10 cellular contexts compared by ENCODE assay signal in genomic region chr6:5401845-5402738, GRCh38.
DNase-seq lines count a peak whose midpoint lies in the region; ATAC-seq and TF ChIP-seq lines count a peak whose summit lies in the region.
"Had no signal": no experiment of that assay in that cellular context is flagged by ENCODE, and none has a peak within 500 bp of the region (broad histone marks: within the 10 kb centered on the region; RNA-seq: fewer than 3 reads in every experiment).

No MANE protein-coding gene starts in this region.

- no peak overlapping the region for H3K27ac ChIP-seq in H9 (ENCODE audit: insufficient read length, low read depth, low read length)

- H3K4me1 Mint-ChIP-seq in H9: peaks cover 0 to 9% of the 10 kb centered on the region in 2 experiments; a peak in 1 of 4 replicates

- no peak overlapping the region for H3K4ac ChIP-seq in H9 (ENCODE audit: low read depth, low read length)

- DNase-seq in AML-193 (lab: John Stamatoyannopoulos, UW): peak; percentile 71 to 79
- no peak for DNase-seq in H9
- DNase-seq in SK-N-DZ (ENCODE audit: low spot score): peak; percentile 12
- peak in 1 of 2 donors; percentile 41 for DNase-seq in foreskin fibroblast
- DNase-seq in activated CD4-positive, alpha-beta T cell treated with anti-CD3 and anti-CD28 coated beads, Interleukin-2, amount 50 U/mL, for 48 hours: no peak
- DNase-seq in posterior vena cava (ENCODE audit: low spot score): no peak
- DNase-seq in AG08396 (ENCODE audit: low spot score): no peak
- DNase-seq: NCI-H187 treated with DMSO at 0.1 percent for 48 hours had no signal

- no peak overlapping the region for H3K56ac ChIP-seq in H9 (ENCODE audit: insufficient read length, low read depth, low read length)

- peaks cover 6% of the 10 kb centered on the region in 2 experiments for H3K9me3 Mint-ChIP-seq in H9

- no peaks in the 10 kb centered on the region for H3K27me3 ChIP-seq in H9 (ENCODE audit: insufficient read depth, low read length)

- no peaks in the 10 kb centered on the region for H3K79me1 ChIP-seq in H9 (ENCODE audit: insufficient read depth, low read depth, low read length, poor library complexity, severe bottlenecking)

- no peaks in the 10 kb centered on the region for H3K79me2 ChIP-seq in H9 (ENCODE audit: insufficient read depth, low read length)

- no peak overlapping the region for H2AK5ac ChIP-seq in H9 (ENCODE audit: insufficient read length, low read length)

- H2BK120ac ChIP-seq in H9 (ENCODE audit: low read depth, low read length, poor library complexity, severe bottlenecking): no peak overlapping the region

- WGBS in H9 (ENCODE audit: extremely low coverage, insufficient read length, low lambda C conversion rate): no CpG with 5 or more reads among the region's 4 CpGs

- H3K4me3 Mint-ChIP-seq in H9: no peak overlapping the region

- TF ChIP-seq CTCF in H9 (conservative IDR thresholded peaks at IDR 0.05) (peak; percentile 76), foreskin fibroblast (IDR thresholded peaks at IDR 0.05; ENCODE audit: low read depth, low read length) (peak; percentile 17)

- H3K9me3 ChIP-seq in H9 (ENCODE audit: control insufficient read depth, low read depth, low read length): no peaks in the 10 kb centered on the region

- H3K36me3 Mint-ChIP-seq in H9 (ENCODE audit: insufficient read depth in 1 of 3, low read depth in 3 of 3): peaks cover 0 to 6% (median 5%) of the 10 kb centered on the region in 3 experiments; a peak in 5 of 7 replicates
- H3K36me3 Mint-ChIP-seq: activated naive CD4-positive, alpha-beta T cell treated with anti-CD3 and anti-CD28 coated beads, Interleukin-2, amount 50 U/mL, for 72 hours had no signal

- no peak overlapping the region for H3K4me2 ChIP-seq in H9 (ENCODE audit: insufficient read depth, insufficient read length, low read length)

- no peak overlapping the region for H3K14ac ChIP-seq in H9 (ENCODE audit: insufficient read depth, low read length)

- no peak overlapping the region for H3K23ac ChIP-seq in H9 (ENCODE audit: insufficient read length, low read depth, low read length)

- H3K4me1 ChIP-seq in H9 (ENCODE audit: insufficient read depth, low read length): no peaks in the 10 kb centered on the region

- H2BK5ac ChIP-seq in H9 (ENCODE audit: insufficient read length, low read length): no peak overlapping the region

- no peaks in the 10 kb centered on the region for H3K27me3 Mint-ChIP-seq in H9 (ENCODE audit: low read depth)

- intact Hi-C loops in posterior vena cava (cut with DNase I): no loop called here

- H3K23me2 ChIP-seq in H9 (ENCODE audit: insufficient read length, low read depth, low read length, poor library complexity, severe bottlenecking): no peaks in the 10 kb centered on the region

- H3K27ac Mint-ChIP-seq in H9: no peak overlapping the region
- H3K27ac Mint-ChIP-seq: activated naive CD4-positive, alpha-beta T cell treated with anti-CD3 and anti-CD28 coated beads, Interleukin-2, amount 50 U/mL, for 72 hours had no signal

- H3K4me3 ChIP-seq in foreskin fibroblast (ENCODE audit: low read depth in 1 of 2, low read length in 2 of 2): no peak overlapping the region

- ATAC-seq in GM18907 (IDR thresholded peaks at IDR 0.05; ENCODE audit: unreplicated experiment): no peak
- ATAC-seq: activated naive CD4-positive, alpha-beta T cell treated with anti-CD3 and anti-CD28 coated beads, Interleukin-2, amount 50 U/mL, for 72 hours had no signal

- no peak overlapping the region for H4K91ac ChIP-seq in H9 (ENCODE audit: insufficient read length, low read depth, low read length)

- no peak overlapping the region for H2BK15ac ChIP-seq in H9 (ENCODE audit: low read depth, low read length)

- no peak overlapping the region for H3T11ph ChIP-seq in H9 (ENCODE audit: low read length)

- H3K9ac ChIP-seq in H9 (ENCODE audit: extremely low read depth, insufficient read length, low read length): no peak overlapping the region

- no peak overlapping the region for H2AFZ ChIP-seq in H9 (ENCODE audit: low read length)

- H4K20me1 ChIP-seq in H9 (ENCODE audit: control insufficient read depth, insufficient read depth, insufficient read length): no peaks in the 10 kb centered on the region

- no peak overlapping the region for H3K18ac ChIP-seq in H9 (ENCODE audit: insufficient read length, low read depth, low read length)

- H2BK12ac ChIP-seq in H9 (ENCODE audit: insufficient read length, low read depth, low read length): no peak overlapping the region

- no peak overlapping the region for H4K5ac ChIP-seq in H9 (ENCODE audit: insufficient read length, low read depth, low read length)

- no peak overlapping the region for H2BK20ac ChIP-seq in H9 (ENCODE audit: low read depth, low read length, poor library complexity, severe bottlenecking)

- H4K8ac ChIP-seq in H9 (replicated peaks; ENCODE audit: insufficient read length, low read depth, low read length): no peak overlapping the region

Comparison
In these comparisons a context has a peak if more than half of its experiments do, and no peak if none do; other contexts are left out.
1. DNase-seq: peak in AML-193 (2 of 2) and SK-N-DZ (single experiment); none in H9 (single experiment), activated CD4-positive, alpha-beta T cell treated with anti-CD3 and anti-CD28 coated beads, Interleukin-2, amount 50 U/mL, for 48 hours (0 of 2), posterior vena cava (single experiment) and AG08396 (single experiment).